In genomic region chr18:45962866-45963265, GRCh38 we compare ENCODE assay signal across 11 cellular contexts. TPM values are rescaled to one million over a fixed set of nuclear protein-coding genes. Genes with fewer than 3 reads are reported as not detected.
DNase-seq lines count a peak whose midpoint lies in the region; ATAC-seq and TF ChIP-seq lines count a peak whose summit lies in the region.
"Had no signal": no experiment of that assay in that cellular context is flagged by ENCODE, and none has a peak within 500 bp of the region (broad histone marks: within the 10 kb centered on the region; RNA-seq: fewer than 3 reads in every experiment).

No MANE protein-coding gene starts in this region.

- H3K27me3 ChIP-seq in PC-9 (ENCODE audit: insufficient read depth, low read depth) = no peaks in the 10 kb centered on the region
- H3K27me3 ChIP-seq: pancreas had no signal

- intact Hi-C loops in PC-9 (cut with micrococcal nuclease; ENCODE audit: unreplicated experiment) = no loop called here

- TF ChIP-seq CTCF in PC-9 (conservative IDR thresholded peaks at IDR 0.05) = no peak

- H3K27ac Mint-ChIP-seq in activated CD8-positive, alpha-beta T cell treated with anti-CD3 and anti-CD28 coated beads, Interleukin-2, amount 10 ng/mL, durations not matched to agents 7 days and 5 days = peak overlapping the region; percentile 53

- H3K4me1 ChIP-seq in PC-9 (replicated peaks; ENCODE audit: insufficient read depth) = peaks cover 14% of the 10 kb centered on the region; the same call in 1 of the 2 replicates

- BruUV-seq in PC-9 (replicated peaks; lab: Mats Ljungman, UMichigan) = no TSS peak

- no peaks in the 10 kb centered on the region for H3K9me3 Mint-ChIP-seq in activated CD8-positive, alpha-beta T cell treated with anti-CD3 and anti-CD28 coated beads, Interleukin-2, amount 10 ng/mL, durations not matched to agents 7 days and 5 days (ENCODE audit: insufficient read depth)

- no peak overlapping the region for H3K4me3 Mint-ChIP-seq in activated CD8-positive, alpha-beta T cell treated with anti-CD3 and anti-CD28 coated beads, Interleukin-2, amount 10 ng/mL, durations not matched to agents 7 days and 5 days

- peaks cover 55% of the 10 kb centered on the region for H3K79me2 ChIP-seq in PC-9 (ENCODE audit: low read depth)

- H3K4me1 Mint-ChIP-seq in activated CD8-positive, alpha-beta T cell treated with anti-CD3 and anti-CD28 coated beads, Interleukin-2, amount 10 ng/mL, durations not matched to agents 7 days and 5 days (ENCODE audit: low read depth) = peaks cover 40% of the 10 kb centered on the region

- H3K9me2 ChIP-seq in PC-9 (ENCODE audit: insufficient read depth) = no peaks in the 10 kb centered on the region

- DNase-seq in A172 (ENCODE audit: low spot score) = peak; percentile 76
- peak; percentile 69 for DNase-seq in GM04503 (ENCODE audit: low read depth)
- no peak for DNase-seq in activated CD8-positive, alpha-beta T cell treated with anti-CD3 and anti-CD28 coated beads, Interleukin-2, amount 10 ng/mL, durations not matched to agents 7 days and 5 days
- peak; percentile 85 for DNase-seq in kidney tubule cell (ENCODE audit: low spot score)
- DNase-seq in cerebellar cortex (ENCODE audit: low spot score) = no peak
- no peak for DNase-seq in PC-9
- DNase-seq in iPS-NIHi11 (ENCODE audit: low spot score) = no peak
- no peak for DNase-seq in HUDEP-2 (lab: John Stamatoyannopoulos, UW; ENCODE audit: unreplicated experiment in 76 of 76)
- DNase-seq: COR-L47, glutamatergic neuron had no signal

- no peaks in the 10 kb centered on the region for H3K36me3 ChIP-seq in PC-9 (ENCODE audit: low read depth)
- H3K36me3 ChIP-seq: pancreas had no signal

- no peak overlapping the region for H3K27ac ChIP-seq in PC-9

- H3K27me3 Mint-ChIP-seq in activated CD8-positive, alpha-beta T cell treated with anti-CD3 and anti-CD28 coated beads, Interleukin-2, amount 10 ng/mL, durations not matched to agents 7 days and 5 days (ENCODE audit: low read depth) = no peaks in the 10 kb centered on the region

- no peaks in the 10 kb centered on the region for H3F3A ChIP-seq in PC-9 (ENCODE audit: insufficient read depth, low read depth)

- no peaks in the 10 kb centered on the region for H4K20me1 ChIP-seq in PC-9 (ENCODE audit: insufficient read depth)

- no peak overlapping the region for H2AFZ ChIP-seq in PC-9

- no peak overlapping the region for H3K4me3 ChIP-seq in PC-9
- H3K4me3 ChIP-seq: pancreas had no signal

- no peaks in the 10 kb centered on the region for H3K9me3 ChIP-seq in PC-9 (ENCODE audit: insufficient read depth, low read depth)
- H3K9me3 ChIP-seq: pancreas had no signal

- H3K36me3 Mint-ChIP-seq in activated CD8-positive, alpha-beta T cell treated with anti-CD3 and anti-CD28 coated beads, Interleukin-2, amount 10 ng/mL, durations not matched to agents 7 days and 5 days (ENCODE audit: low read depth) = peaks cover 20% of the 10 kb centered on the region

- no peak overlapping the region for H3K4me2 ChIP-seq in PC-9

- CTCF ChIA-PET in activated CD8-positive, alpha-beta T cell treated with anti-CD3 and anti-CD28 coated beads, Interleukin-2, amount 10 ng/mL, durations not matched to agents 7 days and 5 days (lab: Charles Lee) = interaction anchor here (1.0 to 2.8 kb wide), 6 partner anchors 10 to 110 kb away, joined by 3 to 12 read pairs (median 4); partner anchors contain the start of gene PSTPIP2
- CTCF ChIA-PET in PC-9 (lab: Charles Lee) = no interaction called here

- ATAC-seq in activated CD8-positive, alpha-beta T cell treated with anti-CD3 and anti-CD28 coated beads, Interleukin-2, amount 10 ng/mL, durations not matched to agents 7 days and 5 days = no peak

- POLR2A ChIA-PET in activated CD8-positive, alpha-beta T cell treated with anti-CD3 and anti-CD28 coated beads, Interleukin-2, amount 10 ng/mL, durations not matched to agents 7 days and 5 days (lab: Charles Lee) = interaction anchor here (0.9 kb wide), 1 partner anchor 25 kb away, joined by 3 read pairs; no protein-coding TSS in a partner anchor
- POLR2A ChIA-PET in PC-9 (lab: Charles Lee; ENCODE audit: unreplicated experiment) = no interaction called here

RNA-seq across cellular contexts. Expression of gene EPG5, which starts 4.3 kb away (rescaled TPM):
- 8.8 and 16.4 TPM in 2 replicates for total RNA-seq in A172 (2014; rRNA removed; shearing (Covaris generic))
- total RNA-seq in activated CD8-positive, alpha-beta T cell treated with anti-CD3 and anti-CD28 coated beads, Interleukin-2, amount 10 ng/mL, durations not matched to agents 7 days and 5 days = 10 to 100 TPM; 23.1 to 23.9 TPM
- total RNA-seq in PC-9 (2021) = 16.7 and 19.5 TPM in 2 replicates

Comparison
In these comparisons a context has a peak if more than half of its experiments do, and no peak if none do; other contexts are left out.
1. DNase-seq: peak in A172 (single experiment), GM04503 (single experiment) and kidney tubule cell (single experiment); none in activated CD8-positive, alpha-beta T cell treated with anti-CD3 and anti-CD28 coated beads, Interleukin-2, amount 10 ng/mL, durations not matched to agents 7 days and 5 days (single experiment), cerebellar cortex (single experiment), PC-9 (0 of 2), iPS-NIHi11 (single experiment) and HUDEP-2 (0 of 76).